In the genomic region with DNA sequence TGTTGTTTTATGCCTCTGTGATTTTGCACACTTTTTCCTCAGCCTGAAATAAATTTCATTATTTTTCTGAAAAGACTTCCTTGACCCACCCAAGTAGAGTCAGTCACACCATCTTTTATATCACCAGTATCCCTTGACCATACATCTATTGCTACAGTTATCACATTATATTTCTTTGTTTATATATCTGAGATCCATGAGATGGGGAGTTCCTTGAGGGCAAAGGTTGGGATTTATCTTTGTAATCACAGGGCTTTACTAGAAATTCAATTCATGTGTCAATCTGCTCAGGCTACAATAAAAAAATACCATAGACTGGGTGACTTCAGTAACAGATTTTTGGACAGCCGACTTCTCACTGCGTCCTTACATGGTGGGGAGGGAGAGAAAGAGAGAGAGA, we compare ENCODE assay signal across 35 cellular contexts. TPM values are rescaled to one million over a fixed set of nuclear protein-coding genes. Genes with fewer than 3 reads are reported as not detected.
"Had no signal": no experiment of that assay in that cellular context is flagged by ENCODE, and none has a peak within 500 bp of the region (broad histone marks: within the 10 kb centered on the region; RNA-seq: fewer than 3 reads in every experiment).

No MANE protein-coding gene starts in this region.

- H3K27ac Mint-ChIP-seq: activated B cell treated with CpG ODN at 0.5 μM for 24 hours; activated CD4-positive, alpha-beta memory T cell treated with anti-CD3 and anti-CD28 coated beads for 36 hours; activated CD4-positive, alpha-beta T cell treated with anti-CD3 and anti-CD28 coated beads, Interleukin-2, amount 10 ng/mL, durations not matched to agents 24 days and 14 days; activated CD8-positive, alpha-beta memory T cell treated with anti-CD3 and anti-CD28 coated beads, Interleukin-2, amount 10 ng/mL, durations not matched to agents 7 days and 5 days; activated CD8-positive, alpha-beta T cell treated with anti-CD3 and anti-CD28 coated beads, Interleukin-2, amount 10 ng/mL, durations not matched to agents 7 days and 5 days; activated naive CD4-positive, alpha-beta T cell treated with anti-CD3 and anti-CD28 coated beads, Interleukin-2, amount 10 ng/mL, durations not matched to agents 7 days and 5 days; activated naive CD4-positive, alpha-beta T cell treated with anti-CD3 and anti-CD28 coated beads, Interleukin-2, amount 50 U/mL, for 24 hours; activated naive CD8-positive, alpha-beta T cell; activated naive CD8-positive, alpha-beta T cell treated with anti-CD3 and anti-CD28 coated beads, Interleukin-2, amount 10 ng/mL, durations not matched to agents 7 days and 5 days; activated naive CD8-positive, alpha-beta T cell treated with anti-CD3 and anti-CD28 coated beads, Interleukin-2, amount 50 U/mL, for 24 hours; activated T-cell treated with anti-CD3 and anti-CD28 coated beads, Interleukin-2, amount 50 U/mL, for 24 hours; activated T-helper 2 cell treated with anti-CD3 and anti-CD28 coated beads, Interferon-gamma antibody, Interleukin-2, Interleukin-4, amounts not matched to agents 10 μg/mL and 5 μg/mL and 100 μg/mL, durations not matched to agents 14 hours and 24 hours and 36 hours; brain; T-helper 1 cell treated with Interleukin-12 subunit alpha and Interleukin-12 subunit beta and Interleukin-4 antibody, amounts not matched to agents 30 μg/mL and 1 μg/mL, for 36 hours; T-helper 2 cell treated with Interferon-gamma antibody and Interleukin-4, amounts not matched to agents 5 μg/mL and 100 μg/mL, for 36 hours had no signal

- H3K27ac ChIP-seq: ascending aorta, cardiac muscle cell, VCaP had no signal

- H3K4me1 ChIP-seq: ascending aorta had no signal

- H3K4me3 Mint-ChIP-seq: activated B cell treated with CpG ODN at 0.5 μM for 24 hours; activated CD4-positive, alpha-beta memory T cell treated with anti-CD3 and anti-CD28 coated beads for 36 hours; activated CD4-positive, alpha-beta T cell treated with anti-CD3 and anti-CD28 coated beads, Interleukin-2, amount 10 ng/mL, durations not matched to agents 24 days and 14 days; activated CD8-positive, alpha-beta memory T cell treated with anti-CD3 and anti-CD28 coated beads, Interleukin-2, amount 10 ng/mL, durations not matched to agents 7 days and 5 days; activated CD8-positive, alpha-beta T cell treated with anti-CD3 and anti-CD28 coated beads, Interleukin-2, amount 10 ng/mL, durations not matched to agents 7 days and 5 days; activated naive CD4-positive, alpha-beta T cell treated with anti-CD3 and anti-CD28 coated beads, Interleukin-2, amount 10 ng/mL, durations not matched to agents 7 days and 5 days; activated naive CD4-positive, alpha-beta T cell treated with anti-CD3 and anti-CD28 coated beads, Interleukin-2, amount 50 U/mL, for 24 hours; activated naive CD8-positive, alpha-beta T cell; activated naive CD8-positive, alpha-beta T cell treated with anti-CD3 and anti-CD28 coated beads, Interleukin-2, amount 10 ng/mL, durations not matched to agents 7 days and 5 days; activated naive CD8-positive, alpha-beta T cell treated with anti-CD3 and anti-CD28 coated beads, Interleukin-2, amount 50 U/mL, for 24 hours; activated T-cell treated with anti-CD3 and anti-CD28 coated beads, Interleukin-2, amount 50 U/mL, for 24 hours; brain; central memory CD8-positive, alpha-beta T cell; T-helper 1 cell treated with Interleukin-12 subunit alpha and Interleukin-12 subunit beta and Interleukin-4 antibody, amounts not matched to agents 30 μg/mL and 1 μg/mL, for 36 hours; T-helper 2 cell treated with Interferon-gamma antibody and Interleukin-4, amounts not matched to agents 5 μg/mL and 100 μg/mL, for 36 hours had no signal

- H3K27me3 ChIP-seq: ascending aorta, cardiac muscle cell had no signal

- DNase-seq: activated B cell treated with CpG ODN at 0.5 μM for 24 hours; activated CD4-positive, alpha-beta memory T cell treated with anti-CD3 and anti-CD28 coated beads for 36 hours; activated CD4-positive, alpha-beta T cell treated with anti-CD3 and anti-CD28 coated beads for 4 hours; activated CD4-positive, alpha-beta T cell treated with anti-CD3 and anti-CD28 coated beads, Interleukin-2, amount 10 ng/mL, durations not matched to agents 24 days and 14 days; activated CD4-positive, alpha-beta T cell treated with anti-CD3 and anti-CD28 coated beads, Interleukin-2, amount 50 U/mL, for 1 hour; activated CD4-positive, alpha-beta T cell treated with anti-CD3 and anti-CD28 coated beads, Interleukin-2, amount 50 U/mL, for 4 hours; activated CD4-positive, CD25-positive, alpha-beta regulatory T cell treated with anti-CD3 and anti-CD28 coated beads, Interleukin-2, amount 50 U/mL, for 72 hours; activated CD8-positive, alpha-beta memory T cell treated with anti-CD3 and anti-CD28 coated beads for 24 hours; activated CD8-positive, alpha-beta memory T cell treated with anti-CD3 and anti-CD28 coated beads, Interleukin-2, amount 10 ng/mL, durations not matched to agents 7 days and 5 days; activated CD8-positive, alpha-beta memory T cell treated with anti-CD3 and anti-CD28 coated beads, Interleukin-2, amount 50 U/mL, for 48 hours; activated CD8-positive, alpha-beta T cell treated with anti-CD3 and anti-CD28 coated beads, Interleukin-2, amount 10 ng/mL, durations not matched to agents 7 days and 5 days; activated effector memory CD4-positive, alpha-beta T cell treated with Interleukin-2 at 50 U/mL for 16 hours; activated gamma-delta T cell; activated naive CD4-positive, alpha-beta T cell treated with anti-CD3 and anti-CD28 coated beads, Interleukin-2, amount 10 ng/mL, durations not matched to agents 7 days and 5 days; activated naive CD4-positive, alpha-beta T cell treated with Interleukin-2 at 50 U/mL for 16 hours; activated naive CD8-positive, alpha-beta T cell treated with anti-CD3 and anti-CD28 coated beads, Interleukin-2, amount 10 ng/mL, durations not matched to agents 7 days and 5 days; activated naive CD8-positive, alpha-beta T cell treated with anti-CD3 and anti-CD28 coated beads, Interleukin-2, amount 50 U/mL, for 24 hours; activated T-cell treated with anti-CD3 and anti-CD28 coated beads, Interleukin-2, amount 50 U/mL, for 24 hours; amygdala; anterior cingulate cortex; caudate nucleus; cerebellar nuclear complex; T-helper 1 cell; T-helper 2 cell; T-helper 9 cell had no signal

- H3K36me3 Mint-ChIP-seq: brain had no signal

- H3K36me3 ChIP-seq: ascending aorta, cardiac muscle cell had no signal

- H3K4me3 ChIP-seq: ascending aorta, cardiac muscle cell had no signal

- H3K27me3 Mint-ChIP-seq: activated B cell treated with CpG ODN at 0.5 μM for 24 hours; activated CD4-positive, alpha-beta memory T cell treated with anti-CD3 and anti-CD28 coated beads for 36 hours; activated CD4-positive, alpha-beta T cell treated with anti-CD3 and anti-CD28 coated beads, Interleukin-2, amount 10 ng/mL, durations not matched to agents 24 days and 14 days; activated CD8-positive, alpha-beta memory T cell treated with anti-CD3 and anti-CD28 coated beads, Interleukin-2, amount 10 ng/mL, durations not matched to agents 7 days and 5 days; activated naive CD4-positive, alpha-beta T cell treated with anti-CD3 and anti-CD28 coated beads, Interleukin-2, amount 10 ng/mL, durations not matched to agents 7 days and 5 days; activated naive CD4-positive, alpha-beta T cell treated with anti-CD3 and anti-CD28 coated beads, Interleukin-2, amount 50 U/mL, for 24 hours; activated naive CD8-positive, alpha-beta T cell; activated naive CD8-positive, alpha-beta T cell treated with anti-CD3 and anti-CD28 coated beads, Interleukin-2, amount 10 ng/mL, durations not matched to agents 7 days and 5 days; activated naive CD8-positive, alpha-beta T cell treated with anti-CD3 and anti-CD28 coated beads, Interleukin-2, amount 50 U/mL, for 24 hours; activated T-cell treated with anti-CD3 and anti-CD28 coated beads, Interleukin-2, amount 50 U/mL, for 24 hours; central memory CD8-positive, alpha-beta T cell had no signal

- H3K9me3 Mint-ChIP-seq: activated CD4-positive, alpha-beta memory T cell treated with anti-CD3 and anti-CD28 coated beads for 36 hours; activated naive CD4-positive, alpha-beta T cell treated with anti-CD3 and anti-CD28 coated beads, Interleukin-2, amount 10 ng/mL, durations not matched to agents 7 days and 5 days; activated naive CD4-positive, alpha-beta T cell treated with anti-CD3 and anti-CD28 coated beads, Interleukin-2, amount 50 U/mL, for 24 hours; activated naive CD8-positive, alpha-beta T cell treated with anti-CD3 and anti-CD28 coated beads, Interleukin-2, amount 50 U/mL, for 24 hours; activated T-cell treated with anti-CD3 and anti-CD28 coated beads, Interleukin-2, amount 50 U/mL, for 24 hours; activated T-helper 2 cell treated with anti-CD3 and anti-CD28 coated beads, Interferon-gamma antibody, Interleukin-2, Interleukin-4, amounts not matched to agents 10 μg/mL and 5 μg/mL and 100 μg/mL, durations not matched to agents 14 hours and 24 hours and 36 hours; central memory CD8-positive, alpha-beta T cell; T-helper 1 cell treated with Interleukin-12 subunit alpha and Interleukin-12 subunit beta and Interleukin-4 antibody, amounts not matched to agents 30 μg/mL and 1 μg/mL, for 36 hours; T-helper 2 cell treated with Interferon-gamma antibody and Interleukin-4, amounts not matched to agents 5 μg/mL and 100 μg/mL, for 36 hours had no signal

- ATAC-seq: activated CD8-positive, alpha-beta memory T cell treated with anti-CD3 and anti-CD28 coated beads, Interleukin-2, amount 10 ng/mL, durations not matched to agents 7 days and 5 days; activated CD8-positive, alpha-beta T cell treated with anti-CD3 and anti-CD28 coated beads, Interleukin-2, amount 10 ng/mL, durations not matched to agents 7 days and 5 days; activated naive CD8-positive, alpha-beta T cell treated with anti-CD3 and anti-CD28 coated beads, Interleukin-2, amount 50 U/mL, for 24 hours had no signal

- H3K9me3 ChIP-seq: ascending aorta had no signal

- H3K4me1 Mint-ChIP-seq: brain had no signal

RNA-seq across cellular contexts. Expression of gene RNF138, which starts 12.8 kb away (rescaled TPM):
- total RNA-seq: ascending aorta had no signal
